In genomic region chr12:71662861-71663560, GRCh38 we compare ENCODE assay signal across 7 cellular contexts. TPM values are rescaled to one million over a fixed set of nuclear protein-coding genes. Genes with fewer than 3 reads are reported as not detected.
DNase-seq lines count a peak whose midpoint lies in the region; ATAC-seq lines count a peak whose summit lies in the region.

No MANE protein-coding gene starts in this region.

- WGBS in ectodermal cell, 2 experiments = 0% methylated on average over 53 of the region's 53 CpGs
- WGBS in mesenchymal stem cell = 0% methylated on average over 53 of the region's 53 CpGs

- peaks cover 9% of the 10 kb centered on the region for H3K79me1 ChIP-seq in mesenchymal stem cell (replicated peaks; ENCODE audit: low read length, poor library complexity, severe bottlenecking)

- peak overlapping the region; percentile 99 for H3K27ac Mint-ChIP-seq in activated CD4-positive, alpha-beta memory T cell treated with anti-CD3 and anti-CD28 coated beads, Interleukin-2, amount 10 ng/mL, durations not matched to agents 7 days and 5 days

- POLR2A ChIA-PET in activated CD4-positive, alpha-beta memory T cell treated with anti-CD3 and anti-CD28 coated beads, Interleukin-2, amount 10 ng/mL, durations not matched to agents 7 days and 5 days (lab: Charles Lee) = interaction anchor here (0.7 to 4.9 kb wide), 25 partner anchors 9 to 184 kb away, joined by 3 to 218 read pairs (median 8); partner anchors contain the start of genes RAB21, TBC1D15 and TMEM19

- peak overlapping the region; percentile 30 for H4K91ac ChIP-seq in mesenchymal stem cell (ENCODE audit: low read length)

- peak overlapping the region; percentile 98 for H4K8ac ChIP-seq in mesenchymal stem cell (ENCODE audit: low read length)

- H3K9ac ChIP-seq in mesenchymal stem cell (ENCODE audit: low read length) = peak overlapping the region; percentile 99

- peak overlapping the region; percentile 6 for H2AK5ac ChIP-seq in mesenchymal stem cell (ENCODE audit: low read length, severe bottlenecking)

- H3K14ac ChIP-seq in mesenchymal stem cell (ENCODE audit: low read length in 2 of 2) = peak overlapping the region; percentile 62 to 99

- peak overlapping the region; percentile 86 for H2AFZ ChIP-seq in mesenchymal stem cell (ENCODE audit: low read depth, low read length)

- DNase-seq in NCI-H2227 (lab: John Stamatoyannopoulos, UW; ENCODE audit: unreplicated experiment) = peak; percentile 65
- peak; percentile 78 for DNase-seq in activated CD4-positive, alpha-beta memory T cell treated with anti-CD3 and anti-CD28 coated beads, Interleukin-2, amount 10 ng/mL, durations not matched to agents 7 days and 5 days
- DNase-seq in mesenchymal stem cell = peak; percentile 88
- peak; percentile 36 for DNase-seq in stimulated activated CD8-positive, alpha-beta memory T cell treated with anti-CD3 and anti-CD28 coated beads, Interleukin-12 subunit alpha, Interleukin-12 subunit beta, amount 100 ng/mL, for 24 hours (ENCODE audit: extremely low read depth)

- H3K27ac ChIP-seq in ectodermal cell (ENCODE audit: insufficient read depth, low read depth, low read length, poor library complexity, severe bottlenecking) (peak overlapping the region; percentile 99), mesenchymal stem cell (ENCODE audit: low read length, poor library complexity, severe bottlenecking) (peak overlapping the region; percentile 99)

- peak overlapping the region; percentile 89 for H2BK5ac ChIP-seq in mesenchymal stem cell (ENCODE audit: low read depth, low read length, poor library complexity, severe bottlenecking)

- peak overlapping the region; percentile 93 for H3K4me3 ChIP-seq in ectodermal cell (ENCODE audit: insufficient read depth, low read depth, low read length)
- peak overlapping the region; percentile 85 to 97 for H3K4me3 ChIP-seq in mesenchymal stem cell (ENCODE audit: insufficient read depth in 1 of 2, low read depth in 1 of 2, low read length in 2 of 2)

- ATAC-seq in GM18511 (IDR thresholded peaks at IDR 0.05; ENCODE audit: unreplicated experiment) (peak; percentile 24), HG02840 (IDR thresholded peaks at IDR 0.05; ENCODE audit: low FRiP score, unreplicated experiment) (peak; percentile 23)

- peak overlapping the region; percentile 39 for H3K4me2 ChIP-seq in mesenchymal stem cell (ENCODE audit: low read length, poor library complexity, severe bottlenecking)

- no peaks in the 10 kb centered on the region for H3K9me3 Mint-ChIP-seq in activated CD4-positive, alpha-beta memory T cell treated with anti-CD3 and anti-CD28 coated beads, Interleukin-2, amount 10 ng/mL, durations not matched to agents 7 days and 5 days

- H2BK12ac ChIP-seq in mesenchymal stem cell (ENCODE audit: low read length in 2 of 2) = no peak overlapping the region

- peak overlapping the region; percentile 93 for H3K4me3 Mint-ChIP-seq in activated CD4-positive, alpha-beta memory T cell treated with anti-CD3 and anti-CD28 coated beads, Interleukin-2, amount 10 ng/mL, durations not matched to agents 7 days and 5 days

- H2BK15ac ChIP-seq in mesenchymal stem cell (ENCODE audit: low read depth, poor library complexity, severe bottlenecking) = peak overlapping the region; percentile 94

- peaks cover 13% of the 10 kb centered on the region for H3K36me3 ChIP-seq in ectodermal cell (ENCODE audit: control insufficient read depth, insufficient read depth, low read length)
- peaks cover 4 to 24% of the 10 kb centered on the region in 2 experiments for H3K36me3 ChIP-seq in mesenchymal stem cell (ENCODE audit: control insufficient read depth in 1 of 2, insufficient read depth in 2 of 2, low read depth in 1 of 2, low read length in 2 of 2)

- CTCF ChIA-PET in activated CD4-positive, alpha-beta memory T cell treated with anti-CD3 and anti-CD28 coated beads, Interleukin-2, amount 10 ng/mL, durations not matched to agents 7 days and 5 days (lab: Charles Lee) = interaction anchor here (0.6 to 3.4 kb wide), 13 partner anchors 10 to 177 kb away, joined by 3 to 46 read pairs (median 4); partner anchors contain the start of genes RAB21, TBC1D15 and TMEM19

- H3K27me3 Mint-ChIP-seq in activated CD4-positive, alpha-beta memory T cell treated with anti-CD3 and anti-CD28 coated beads, Interleukin-2, amount 10 ng/mL, durations not matched to agents 7 days and 5 days = no peaks in the 10 kb centered on the region

- H3K27me3 ChIP-seq in ectodermal cell (ENCODE audit: control insufficient read depth, insufficient read depth, low read length, poor library complexity, severe bottlenecking) (no peaks in the 10 kb centered on the region), mesenchymal stem cell (ENCODE audit: control insufficient read depth in 1 of 2, insufficient read depth in 1 of 2, low read length in 2 of 2) (no peaks in the 10 kb centered on the region)

- H3K4me1 Mint-ChIP-seq in activated CD4-positive, alpha-beta memory T cell treated with anti-CD3 and anti-CD28 coated beads, Interleukin-2, amount 10 ng/mL, durations not matched to agents 7 days and 5 days = peaks cover 45% of the 10 kb centered on the region

- peaks cover 50% of the 10 kb centered on the region for H3K36me3 Mint-ChIP-seq in activated CD4-positive, alpha-beta memory T cell treated with anti-CD3 and anti-CD28 coated beads, Interleukin-2, amount 10 ng/mL, durations not matched to agents 7 days and 5 days (ENCODE audit: low read depth)

- peak overlapping the region; percentile 73 for H2BK120ac ChIP-seq in mesenchymal stem cell (ENCODE audit: low read depth, low read length)

- H3K9me3 ChIP-seq in ectodermal cell (ENCODE audit: control insufficient read depth, low read length) = no peaks in the 10 kb centered on the region
- H3K9me3 ChIP-seq in mesenchymal stem cell (ENCODE audit: control insufficient read depth, low read length) = no peaks in the 10 kb centered on the region

- peak overlapping the region; percentile 77 to 95 for H3K18ac ChIP-seq in mesenchymal stem cell (ENCODE audit: low read depth in 1 of 2, low read length in 2 of 2)

- H3K4ac ChIP-seq in mesenchymal stem cell (ENCODE audit: low read depth in 1 of 2, low read length in 2 of 2) = peak overlapping the region; percentile 72 to 85

- peak overlapping the region in 1 of 2 experiments; percentile 66 for H3K23ac ChIP-seq in mesenchymal stem cell (ENCODE audit: low read length in 2 of 2)

- peaks cover 8% of the 10 kb centered on the region for H3K4me1 ChIP-seq in ectodermal cell (ENCODE audit: control insufficient read depth, insufficient read depth, low read length)
- peaks cover 3% of the 10 kb centered on the region for H3K4me1 ChIP-seq in mesenchymal stem cell (ENCODE audit: control insufficient read depth, insufficient read depth, low read depth, low read length)

RNA-seq across cellular contexts. Expression of gene ZFC3H1, which starts 0.6 kb away (rescaled TPM):
- 10 to 100 TPM; 64.7 to 76.8 TPM for total RNA-seq in activated CD4-positive, alpha-beta memory T cell treated with anti-CD3 and anti-CD28 coated beads, Interleukin-2, amount 10 ng/mL, durations not matched to agents 7 days and 5 days
- 33.5 TPM for polyA plus RNA-seq in ectodermal cell (2013, experiment 1 of 4)
- polyA plus RNA-seq in ectodermal cell (2013, experiment 2 of 4) = 38.8 TPM
- 28.8 TPM for polyA plus RNA-seq in ectodermal cell (2013, experiment 3 of 4)
- polyA plus RNA-seq in ectodermal cell (2013, experiment 4 of 4) = 32.7 TPM
- polyA plus RNA-seq in mesenchymal stem cell (2013, experiment 1 of 2) = 22.4 TPM
- polyA plus RNA-seq in mesenchymal stem cell (2013, experiment 2 of 2) = 20.2 TPM

RNA-seq across cellular contexts. Expression of gene THAP2, which starts 1.1 kb away (rescaled TPM):
- total RNA-seq in activated CD4-positive, alpha-beta memory T cell treated with anti-CD3 and anti-CD28 coated beads, Interleukin-2, amount 10 ng/mL, durations not matched to agents 7 days and 5 days = 1 to 10 TPM; 6.4 to 7.7 TPM
- 14.7 TPM for polyA plus RNA-seq in ectodermal cell (2013, experiment 1 of 4)
- 8.9 TPM for polyA plus RNA-seq in ectodermal cell (2013, experiment 2 of 4)
- polyA plus RNA-seq in ectodermal cell (2013, experiment 3 of 4) = 15.1 TPM
- 15.8 TPM for polyA plus RNA-seq in ectodermal cell (2013, experiment 4 of 4)
- 3.4 TPM for polyA plus RNA-seq in mesenchymal stem cell (2013, experiment 1 of 2)
- 2.9 TPM for polyA plus RNA-seq in mesenchymal stem cell (2013, experiment 2 of 2)

RNA-seq across cellular contexts. Expression of gene TMEM19, which starts 22.9 kb away (rescaled TPM):
- 10 to 100 TPM; 15.5 to 16.1 TPM for total RNA-seq in activated CD4-positive, alpha-beta memory T cell treated with anti-CD3 and anti-CD28 coated beads, Interleukin-2, amount 10 ng/mL, durations not matched to agents 7 days and 5 days
- polyA plus RNA-seq in ectodermal cell (2013, experiment 1 of 4) = 8.1 TPM
- polyA plus RNA-seq in ectodermal cell (2013, experiment 2 of 4) = 11.2 TPM
- polyA plus RNA-seq in ectodermal cell (2013, experiment 3 of 4) = 10.1 TPM
- 12.2 TPM for polyA plus RNA-seq in ectodermal cell (2013, experiment 4 of 4)
- 10.7 TPM for polyA plus RNA-seq in mesenchymal stem cell (2013, experiment 1 of 2)
- 11.2 TPM for polyA plus RNA-seq in mesenchymal stem cell (2013, experiment 2 of 2)

Comparison
In these comparisons a context has a peak if more than half of its experiments do, and no peak if none do; other contexts are left out.
1. Peak in every context shown above with its lines: DNase-seq, ATAC-seq, H3K4me3 ChIP-seq and H3K27ac ChIP-seq.
2. DNase-seq: peak in every context shown above with its lines; median percentile 88 in mesenchymal stem cell; 78 in activated CD4-positive, alpha-beta memory T cell treated with anti-CD3 and anti-CD28 coated beads, Interleukin-2, amount 10 ng/mL, durations not matched to agents 7 days and 5 days; 65 in NCI-H2227; 36 in stimulated activated CD8-positive, alpha-beta memory T cell treated with anti-CD3 and anti-CD28 coated beads, Interleukin-12 subunit alpha, Interleukin-12 subunit beta, amount 100 ng/mL, for 24 hours.